In the genomic region with DNA sequence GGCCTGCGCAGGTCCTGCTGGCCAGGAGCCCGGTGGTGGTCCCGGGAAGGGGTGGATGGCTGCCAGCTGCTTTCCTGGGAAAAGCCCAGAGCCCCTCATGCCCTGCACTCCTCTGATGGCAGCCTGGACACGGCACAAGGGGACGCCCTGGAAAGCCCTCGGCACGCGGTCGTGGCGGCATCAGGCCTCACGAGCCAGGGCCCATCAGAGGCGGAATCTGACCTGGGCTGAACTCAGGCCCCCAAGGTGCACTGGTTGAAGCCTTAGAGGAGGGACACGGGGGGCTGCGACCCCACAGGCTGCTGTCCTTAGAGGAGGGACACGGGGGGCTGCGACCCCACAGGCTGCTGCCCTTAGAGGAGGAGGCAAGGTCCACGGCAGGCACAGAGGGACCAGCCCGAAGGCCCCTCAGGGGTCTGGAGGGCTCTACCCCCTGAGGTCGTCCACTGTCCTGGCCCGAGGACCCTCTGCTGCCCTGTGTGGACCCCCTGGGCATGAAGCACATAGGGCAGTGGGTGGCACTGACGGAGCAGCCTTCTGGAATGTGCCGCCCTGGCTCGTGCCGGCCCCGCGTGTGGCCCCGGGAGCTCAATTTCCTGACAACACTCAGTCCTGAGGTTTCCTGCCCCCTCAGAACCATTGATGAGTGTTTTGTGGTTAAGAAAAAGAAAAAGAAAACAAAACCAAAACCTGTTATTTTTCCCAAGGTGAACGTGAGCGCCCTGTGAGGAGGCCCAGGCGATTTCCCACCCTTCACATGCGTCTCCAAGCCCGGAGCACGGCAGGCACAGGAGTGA, we compare ENCODE assay signal across 13 cellular contexts. TPM values are rescaled to one million over a fixed set of nuclear protein-coding genes. Genes with fewer than 3 reads are reported as not detected.
DNase-seq lines count a peak whose midpoint lies in the region; ATAC-seq, FAIRE-seq and TF ChIP-seq lines count a peak whose summit lies in the region.
"Had no signal": no experiment of that assay in that cellular context is flagged by ENCODE, and none has a peak within 500 bp of the region (broad histone marks: within the 10 kb centered on the region; RNA-seq: fewer than 3 reads in every experiment).

No MANE protein-coding gene starts in this region.

- peak; percentile 48 to 53 for ATAC-seq in CD4-positive, CD25-positive, alpha-beta regulatory T cell (ENCODE audit: low read depth in 2 of 2)
- peak; percentile 76 for ATAC-seq in activated T-helper 17 cell treated with anti-CD3 and anti-CD28 coated beads, Interleukin-2, amount 50 U/mL, for 72 hours (replicated peaks)
- ATAC-seq in natural killer cell treated with Interleukin-12 subunit alpha and Interleukin-12 subunit beta and Interleukin-15 and Interleukin-18, amount 100 ng/mL, for 72 hours = peak; percentile 30 to 55
- ATAC-seq in right cardiac atrium = no peak

- H3K36me3 Mint-ChIP-seq in CD4-positive, CD25-positive, alpha-beta regulatory T cell = no peaks in the 10 kb centered on the region
- no peaks in the 10 kb centered on the region for H3K36me3 Mint-ChIP-seq in activated T-helper 17 cell treated with anti-CD3 and anti-CD28 coated beads, Interleukin-2, amount 50 U/mL, for 72 hours (ENCODE audit: low read depth)
- H3K36me3 Mint-ChIP-seq in natural killer cell treated with Interleukin-12 subunit alpha and Interleukin-12 subunit beta and Interleukin-15 and Interleukin-18, amount 100 ng/mL, for 72 hours = no peaks in the 10 kb centered on the region

- no peaks in the 10 kb centered on the region for H3K27me3 ChIP-seq in CD4-positive, CD25-positive, alpha-beta regulatory T cell (ENCODE audit: control insufficient read depth, insufficient read depth, low read length)
- H3K27me3 ChIP-seq in PC-9 (ENCODE audit: insufficient read depth, low read depth) = peaks cover 22% of the 10 kb centered on the region
- H3K27me3 ChIP-seq in right cardiac atrium (ENCODE audit: control insufficient read depth, insufficient read depth) = no peaks in the 10 kb centered on the region

- H4K20me1 ChIP-seq in PC-9 (ENCODE audit: insufficient read depth) = no peaks in the 10 kb centered on the region

- H3K4me1 ChIP-seq in CD4-positive, CD25-positive, alpha-beta regulatory T cell (ENCODE audit: control insufficient read depth, insufficient read depth, low read length, poor library complexity, severe bottlenecking) = peaks cover 31% of the 10 kb centered on the region
- peaks cover 33% of the 10 kb centered on the region for H3K4me1 ChIP-seq in PC-9 (replicated peaks; ENCODE audit: insufficient read depth)
- H3K4me1 ChIP-seq in right cardiac atrium (ENCODE audit: control insufficient read depth, insufficient read depth, low read length) = no peaks in the 10 kb centered on the region
- H3K4me1 ChIP-seq: HAP-1 had no signal

- H3K4me3 ChIP-seq in CD4-positive, CD25-positive, alpha-beta regulatory T cell (ENCODE audit: low read depth, low read length) = no peak overlapping the region
- H3K4me3 ChIP-seq in PC-9 (no peak overlapping the region), right cardiac atrium (ENCODE audit: low read length) (no peak overlapping the region)
- H3K4me3 ChIP-seq: HAP-1 had no signal

- peak overlapping the region; percentile 54 to 83 (median 69) for H3K4me3 Mint-ChIP-seq in CD4-positive, CD25-positive, alpha-beta regulatory T cell
- H3K4me3 Mint-ChIP-seq in activated T-helper 17 cell treated with anti-CD3 and anti-CD28 coated beads, Interleukin-2, amount 50 U/mL, for 72 hours = peak overlapping the region; percentile 71
- H3K4me3 Mint-ChIP-seq in natural killer cell treated with Interleukin-12 subunit alpha and Interleukin-12 subunit beta and Interleukin-15 and Interleukin-18, amount 100 ng/mL, for 72 hours = no peak overlapping the region

- no peaks in the 10 kb centered on the region for H3K27me3 Mint-ChIP-seq in CD4-positive, CD25-positive, alpha-beta regulatory T cell
- H3K27me3 Mint-ChIP-seq in activated T-helper 17 cell treated with anti-CD3 and anti-CD28 coated beads, Interleukin-2, amount 50 U/mL, for 72 hours = no peaks in the 10 kb centered on the region
- peaks cover 0 to 6% of the 10 kb centered on the region in 2 donors for H3K27me3 Mint-ChIP-seq in natural killer cell treated with Interleukin-12 subunit alpha and Interleukin-12 subunit beta and Interleukin-15 and Interleukin-18, amount 100 ng/mL, for 72 hours

- no peaks in the 10 kb centered on the region for H3K9me3 ChIP-seq in CD4-positive, CD25-positive, alpha-beta regulatory T cell (ENCODE audit: control insufficient read depth in 2 of 2, low read length in 2 of 2)
- H3K9me3 ChIP-seq in PC-9 (ENCODE audit: insufficient read depth, low read depth) (no peaks in the 10 kb centered on the region), right cardiac atrium (ENCODE audit: control insufficient read depth, low read length) (no peaks in the 10 kb centered on the region)
- H3K9me3 ChIP-seq: HAP-1 had no signal

- no peak for FAIRE-seq in GM19239 (lab: Jason Lieb, UNC)

- H3K9me2 ChIP-seq in PC-9 (ENCODE audit: insufficient read depth) = no peaks in the 10 kb centered on the region

- H3K79me2 ChIP-seq in PC-9 (ENCODE audit: low read depth) = no peaks in the 10 kb centered on the region

- peak in 2 of 3 donors; percentile 30 to 68 for DNase-seq in CD4-positive, CD25-positive, alpha-beta regulatory T cell
- DNase-seq in PC-9 = no peak
- no peak for DNase-seq in natural killer cell treated with Interleukin-12 subunit alpha and Interleukin-12 subunit beta and Interleukin-15 and Interleukin-18, amount 100 ng/mL, for 72 hours (ENCODE audit: low spot score)
- no peak for DNase-seq in right cardiac atrium
- no peak for DNase-seq in GM19239 (ENCODE audit: insufficient read length, low spot score)
- no peak for DNase-seq in NCI-H146 (lab: John Stamatoyannopoulos, UW)
- no peak for DNase-seq in superior temporal gyrus (ENCODE audit: extremely low spot score)
- DNase-seq: cerebellar nuclear complex, head of caudate nucleus, NCI-H226 had no signal

- H3K27ac ChIP-seq in CD4-positive, CD25-positive, alpha-beta regulatory T cell (ENCODE audit: insufficient read depth, low read length, poor library complexity, severe bottlenecking) = no peak overlapping the region
- H3K27ac ChIP-seq in PC-9 (no peak overlapping the region), right cardiac atrium (ENCODE audit: low read length) (no peak overlapping the region)
- H3K27ac ChIP-seq: C4-2B had no signal

- POLR2A ChIA-PET in PC-9 (lab: Charles Lee; ENCODE audit: unreplicated experiment) = no interaction called here

- H3K4me2 ChIP-seq in PC-9 = peak overlapping the region; percentile 56

- 80% methylated on average over 33 of the region's 33 CpGs for WGBS in right cardiac atrium

- no peaks in the 10 kb centered on the region for H3K36me3 ChIP-seq in CD4-positive, CD25-positive, alpha-beta regulatory T cell (ENCODE audit: control insufficient read depth, insufficient read depth, low read length)
- H3K36me3 ChIP-seq in PC-9 (ENCODE audit: low read depth) = no peaks in the 10 kb centered on the region
- H3K36me3 ChIP-seq: HAP-1 had no signal

- H2AFZ ChIP-seq in PC-9 = no peak overlapping the region

- TF ChIP-seq CTCF in PC-9 (conservative IDR thresholded peaks at IDR 0.05) = no peak

- peaks cover 0 to 35% (median 9%) of the 10 kb centered on the region in 4 donors for H3K4me1 Mint-ChIP-seq in CD4-positive, CD25-positive, alpha-beta regulatory T cell
- H3K4me1 Mint-ChIP-seq in activated T-helper 17 cell treated with anti-CD3 and anti-CD28 coated beads, Interleukin-2, amount 50 U/mL, for 72 hours = peaks cover 13% of the 10 kb centered on the region
- peaks cover 0 to 2% of the 10 kb centered on the region in 2 donors for H3K4me1 Mint-ChIP-seq in natural killer cell treated with Interleukin-12 subunit alpha and Interleukin-12 subunit beta and Interleukin-15 and Interleukin-18, amount 100 ng/mL, for 72 hours (ENCODE audit: low read depth in 2 of 2)

- CTCF ChIA-PET in PC-9 (lab: Charles Lee) = no interaction called here

- peak overlapping the region; percentile 82 to 98 (median 93) for H3K27ac Mint-ChIP-seq in CD4-positive, CD25-positive, alpha-beta regulatory T cell
- H3K27ac Mint-ChIP-seq in activated T-helper 17 cell treated with anti-CD3 and anti-CD28 coated beads, Interleukin-2, amount 50 U/mL, for 72 hours = peak overlapping the region; percentile 83
- no peak overlapping the region for H3K27ac Mint-ChIP-seq in natural killer cell treated with Interleukin-12 subunit alpha and Interleukin-12 subunit beta and Interleukin-15 and Interleukin-18, amount 100 ng/mL, for 72 hours

- peaks cover 20% of the 10 kb centered on the region; the same call in 1 of the 2 replicates for H3F3A ChIP-seq in PC-9 (ENCODE audit: insufficient read depth, low read depth)

- intact Hi-C loops in PC-9 (cut with micrococcal nuclease; ENCODE audit: unreplicated experiment) (no loop called here), right cardiac atrium (cut with DNase I) (no loop called here)

- BruUV-seq in PC-9 (replicated peaks; lab: Mats Ljungman, UMichigan) = no TSS peak

- H3K9me3 Mint-ChIP-seq in CD4-positive, CD25-positive, alpha-beta regulatory T cell = peaks cover 0 to 3% (median 0%) of the 10 kb centered on the region in 7 donors
- H3K9me3 Mint-ChIP-seq in activated T-helper 17 cell treated with anti-CD3 and anti-CD28 coated beads, Interleukin-2, amount 50 U/mL, for 72 hours = no peaks in the 10 kb centered on the region
- no peaks in the 10 kb centered on the region for H3K9me3 Mint-ChIP-seq in natural killer cell treated with Interleukin-12 subunit alpha and Interleukin-12 subunit beta and Interleukin-15 and Interleukin-18, amount 100 ng/mL, for 72 hours

RNA-seq across cellular contexts. Expression of gene SOX8, which starts 22.2 kb away (rescaled TPM):
- 1.1 TPM for total RNA-seq in CD4-positive, CD25-positive, alpha-beta regulatory T cell
- under 1 TPM; 0.16 to 0.53 (median 0.24) TPM for polyA plus RNA-seq in CD4-positive, CD25-positive, alpha-beta regulatory T cell
- total RNA-seq in PC-9 (2021) (not detected in 2 replicates), right cardiac atrium (1 to 10 TPM in 3 of 4 donors, under 1 TPM in 1; 0.97 to 2.1 (median 1.9) TPM)
- total RNA-seq in activated T-helper 17 cell treated with anti-CD3 and anti-CD28 coated beads, Interleukin-2, amount 50 U/mL, for 72 hours = 1 to 10 TPM in 1 of 2 donors, under 1 TPM in 1; 0.35 to 3.8 TPM
- under 1 TPM in 1 of 2 donors, not detected in 1; 0.20 TPM for total RNA-seq in natural killer cell treated with Interleukin-12 subunit alpha and Interleukin-12 subunit beta and Interleukin-15 and Interleukin-18, amount 100 ng/mL, for 72 hours
- 1.5 TPM for polyA plus RNA-seq in right cardiac atrium

RNA-seq across cellular contexts. Expression of gene LMF1, which starts 33.0 kb away (rescaled TPM):
- 40.0 TPM for total RNA-seq in CD4-positive, CD25-positive, alpha-beta regulatory T cell
- 10 to 100 TPM in 3 of 4 donors, 1 to 10 TPM in 1; 9.9 to 12.9 (median 11.3) TPM for polyA plus RNA-seq in CD4-positive, CD25-positive, alpha-beta regulatory T cell
- 31.3 and 35.6 TPM in 2 replicates for total RNA-seq in PC-9 (2021)
- total RNA-seq in activated T-helper 17 cell treated with anti-CD3 and anti-CD28 coated beads, Interleukin-2, amount 50 U/mL, for 72 hours = 10 to 100 TPM; 12.3 to 17.8 TPM
- 10 to 100 TPM; 17.1 to 21.0 TPM for total RNA-seq in natural killer cell treated with Interleukin-12 subunit alpha and Interleukin-12 subunit beta and Interleukin-15 and Interleukin-18, amount 100 ng/mL, for 72 hours
- total RNA-seq in right cardiac atrium = 10 to 100 TPM; 10.6 to 13.3 (median 11.2) TPM
- 7.8 TPM for polyA plus RNA-seq in right cardiac atrium

Comparison
In these comparisons a context has a peak if more than half of its experiments do, and no peak if none do; other contexts are left out.
1. ATAC-seq: peak in CD4-positive, CD25-positive, alpha-beta regulatory T cell (2 of 2), activated T-helper 17 cell treated with anti-CD3 and anti-CD28 coated beads, Interleukin-2, amount 50 U/mL, for 72 hours (single experiment) and natural killer cell treated with Interleukin-12 subunit alpha and Interleukin-12 subunit beta and Interleukin-15 and Interleukin-18, amount 100 ng/mL, for 72 hours (2 of 2); none in right cardiac atrium (0 of 2).
2. DNase-seq: peak in CD4-positive, CD25-positive, alpha-beta regulatory T cell (2 of 3); none in PC-9 (0 of 2), natural killer cell treated with Interleukin-12 subunit alpha and Interleukin-12 subunit beta and Interleukin-15 and Interleukin-18, amount 100 ng/mL, for 72 hours (single experiment), right cardiac atrium (0 of 3), GM19239 (single experiment), NCI-H146 (single experiment) and superior temporal gyrus (single experiment).
3. H3K27ac Mint-ChIP-seq: peak in CD4-positive, CD25-positive, alpha-beta regulatory T cell (3 of 3) and activated T-helper 17 cell treated with anti-CD3 and anti-CD28 coated beads, Interleukin-2, amount 50 U/mL, for 72 hours (single experiment); none in natural killer cell treated with Interleukin-12 subunit alpha and Interleukin-12 subunit beta and Interleukin-15 and Interleukin-18, amount 100 ng/mL, for 72 hours (0 of 2).